ENCODE assay signal across 8 cellular contexts in genomic region chr12:3077572-3078081, GRCh38. TPM values are rescaled to one million over a fixed set of nuclear protein-coding genes. Genes with fewer than 3 reads are reported as not detected.
A peak's percentile ranks its signal among the peaks of the same experiment; 100 is the strongest.
DNase-seq lines count a peak whose midpoint lies in the region; ATAC-seq, FAIRE-seq and TF ChIP-seq lines count a peak whose summit lies in the region.

No MANE protein-coding gene starts in this region.

- no peak for TF ChIP-seq POLR2A in K562 (conservative IDR thresholded peaks at IDR 0.05)

- H3K36me3 ChIP-seq in CD8-positive, alpha-beta memory T cell (ENCODE audit: insufficient read depth, low read length) = no peaks in the 10 kb centered on the region
- H3K36me3 ChIP-seq in K562 (ENCODE audit: control insufficient read depth, insufficient read depth, low read length) (no peaks in the 10 kb centered on the region), kidney epithelial cell (ENCODE audit: control insufficient read depth, insufficient read depth, low read length) (no peaks in the 10 kb centered on the region)

- H3K27ac ChIP-seq in CD8-positive, alpha-beta memory T cell (ENCODE audit: low read depth, low read length) = no peak overlapping the region
- no peak overlapping the region for H3K27ac ChIP-seq in K562 (ENCODE audit: extremely low read depth, low read depth, low read length)

- CTCF ChIA-PET in CD8-positive, alpha-beta memory T cell (lab: Charles Lee) = interaction anchor here (0.9 to 1.2 kb wide), 2 partner anchors 198 to 223 kb away, joined by 5 to 7 read pairs; no protein-coding TSS in a partner anchor
- CTCF ChIA-PET in K562 (lab: Yijun Ruan, JAX; ENCODE audit: low intra/inter-chr PET ratio) = no interaction called here

- H4K20me1 ChIP-seq in K562 (replicated peaks; ENCODE audit: control insufficient read depth, insufficient read depth, low read length) = no peaks in the 10 kb centered on the region; the same call in 1 of the 2 replicates

- peaks cover 0 to 2% (median 0%) of the 10 kb centered on the region in 3 donors for H3K36me3 Mint-ChIP-seq in CD8-positive, alpha-beta memory T cell

- intact Hi-C loops in K562 (cut with micrococcal nuclease) = loop anchor here (10.0 kb wide), 1 partner anchor 197 kb away; no protein-coding TSS in a partner anchor

- no peaks in the 10 kb centered on the region for H3K79me2 ChIP-seq in K562 (ENCODE audit: control insufficient read depth, insufficient read depth, low read length)

- no peak for TF ChIP-seq CTCF in K562 (IDR thresholded peaks at IDR 0.05 in 2 of 3, conservative IDR thresholded peaks at IDR 0.05 in 1 of 3; ENCODE audit: insufficient read depth in 2 of 3, low read depth in 1 of 3, low read length in 3 of 3)
- no peak for TF ChIP-seq CTCF in kidney epithelial cell (IDR thresholded peaks at IDR 0.05; ENCODE audit: insufficient read depth, low read length, poor library complexity, severe bottlenecking)

- FAIRE-seq in K562 (lab: Jason Lieb, UNC) = no peak

- peak in 1 of 5 donors; percentile 5 for DNase-seq in CD8-positive, alpha-beta memory T cell
- DNase-seq in KBM-7 = peak; percentile 12
- peak in 1 of 4 experiments; percentile 13 for DNase-seq in K562 (ENCODE audit: extremely low read depth in 1 of 4, low spot score in 3 of 4)
- DNase-seq in kidney epithelial cell (ENCODE audit: low read depth) = no peak
- DNase-seq in stimulated activated naive CD8-positive, alpha-beta T cell treated with anti-CD3 and anti-CD28 coated beads, Interleukin-15, amount 100 ng/mL, for 72 hours = peak in 1 of 2 donors; percentile 5
- DNase-seq in NCI-H1417 treated with DMSO at 0.1 percent for 48 hours (lab: John Stamatoyannopoulos, UW) = no peak
- DNase-seq in A172 (ENCODE audit: low spot score) = no peak

- peak overlapping the region; percentile 78 to 90 (median 83) for H3K4me3 Mint-ChIP-seq in CD8-positive, alpha-beta memory T cell
- H3K4me3 Mint-ChIP-seq in stimulated activated naive CD8-positive, alpha-beta T cell treated with anti-CD3 and anti-CD28 coated beads, Interleukin-15, amount 100 ng/mL, for 72 hours = peak overlapping the region; percentile 53 to 57

- peaks cover 8 to 9% of the 10 kb centered on the region in 2 donors for H3K27me3 Mint-ChIP-seq in CD8-positive, alpha-beta memory T cell
- peaks cover 24% of the 10 kb centered on the region for H3K27me3 Mint-ChIP-seq in stimulated activated naive CD8-positive, alpha-beta T cell treated with anti-CD3 and anti-CD28 coated beads, Interleukin-15, amount 100 ng/mL, for 72 hours

- H2AFZ ChIP-seq in K562 (ENCODE audit: low read depth, low read length) = 0 out of 2 replicates have a peak overlapping the region, but pooled peaks have one; percentile 24

- no peaks in the 10 kb centered on the region for H3K9me3 ChIP-seq in CD8-positive, alpha-beta memory T cell (ENCODE audit: low read length)
- H3K9me3 ChIP-seq in K562 (replicated peaks; ENCODE audit: control insufficient read depth, insufficient read depth, low read depth, low read length) = no peaks in the 10 kb centered on the region

- peak overlapping the region in 3 of 8 donors; percentile 66 to 84 (median 77) for H3K27ac Mint-ChIP-seq in CD8-positive, alpha-beta memory T cell
- H3K27ac Mint-ChIP-seq in stimulated activated naive CD8-positive, alpha-beta T cell treated with anti-CD3 and anti-CD28 coated beads, Interleukin-15, amount 100 ng/mL, for 72 hours = no peak overlapping the region

- H3K4me2 ChIP-seq in K562 (ENCODE audit: insufficient read depth, low read length) = peak overlapping the region; percentile 63

- no peak for TF ChIP-seq EP300 in K562 (IDR thresholded peaks at IDR 0.05; ENCODE audit: low read length)

- no peak for TF ChIP-seq RAD21 in K562 (CRISPR knock-in tag; conservative IDR thresholded peaks at IDR 0.05 in 1 of 2, IDR thresholded peaks at IDR 0.05 in 1 of 2)

- no TSS peak for BruUV-seq in K562 (replicated peaks; lab: Mats Ljungman, UMichigan)

- no peaks in the 10 kb centered on the region for H3K9me3 Mint-ChIP-seq in CD8-positive, alpha-beta memory T cell
- H3K9me3 Mint-ChIP-seq in stimulated activated naive CD8-positive, alpha-beta T cell treated with anti-CD3 and anti-CD28 coated beads, Interleukin-15, amount 100 ng/mL, for 72 hours = peaks cover 0 to 4% of the 10 kb centered on the region in 2 donors

- peak overlapping the region in 1 of 2 experiments; percentile 71; a peak in 2 of 4 replicates for H3K9ac ChIP-seq in K562 (ENCODE audit: insufficient read depth in 1 of 2, low read depth in 2 of 2, low read length in 2 of 2)

- H3K4me3 ChIP-seq in CD8-positive, alpha-beta memory T cell (ENCODE audit: low read length) = peak overlapping the region; percentile 39
- H3K4me3 ChIP-seq in K562 (peak overlapping the region; percentile 55), kidney epithelial cell (ENCODE audit: low read depth, low read length) (peak overlapping the region; percentile 76)

- POLR2A ChIA-PET in CD8-positive, alpha-beta memory T cell (lab: Charles Lee) = no interaction called here
- POLR2A ChIA-PET in K562 (lab: Yijun Ruan, JAX) = no interaction called here

- ATAC-seq in K562 (peak; percentile 19), HG03097 (IDR thresholded peaks at IDR 0.05; ENCODE audit: low FRiP score, unreplicated experiment) (no peak)
- peak; percentile 29 for ATAC-seq in stimulated activated naive CD8-positive, alpha-beta T cell treated with anti-CD3 and anti-CD28 coated beads, Interleukin-15, amount 100 ng/mL, for 72 hours

- in situ Hi-C loops in KBM-7 (cut with MboI; ENCODE audit: low pct_unique_long_range_greater_than_20kb, low sequenced_read_pairs) = no loop called here
- in situ Hi-C loops in K562 (cut with MboI) = no loop called here

- peaks cover 5% of the 10 kb centered on the region for H3K4me1 ChIP-seq in CD8-positive, alpha-beta memory T cell (ENCODE audit: insufficient read depth, low read length)
- peaks cover 4 to 15% of the 10 kb centered on the region in 2 experiments; a peak in 4 of 5 replicates for H3K4me1 ChIP-seq in K562 (replicated peaks in 1 of 2; ENCODE audit: control insufficient read depth in 2 of 2, insufficient read depth in 2 of 2, low read length in 2 of 2)

- 4% methylated on average over 8 of the region's 32 CpGs for WGBS in K562 (ENCODE audit: insufficient coverage, low coverage, missing lambda C conversion rate)

- H3K27me3 ChIP-seq in CD8-positive, alpha-beta memory T cell (ENCODE audit: insufficient read depth, low read length, poor library complexity, severe bottlenecking) = peaks cover 5% of the 10 kb centered on the region
- H3K27me3 ChIP-seq in K562 (ENCODE audit: control insufficient read depth in 2 of 2, insufficient read depth in 2 of 2, low read length in 2 of 2) (peaks cover 7% of the 10 kb centered on the region in 2 experiments), kidney epithelial cell (ENCODE audit: control insufficient read depth, insufficient read depth, low read length) (no peaks in the 10 kb centered on the region)

- peaks cover 10 to 28% (median 13%) of the 10 kb centered on the region in 3 donors for H3K4me1 Mint-ChIP-seq in CD8-positive, alpha-beta memory T cell
- H3K4me1 Mint-ChIP-seq in stimulated activated naive CD8-positive, alpha-beta T cell treated with anti-CD3 and anti-CD28 coated beads, Interleukin-15, amount 100 ng/mL, for 72 hours = peaks cover 15% of the 10 kb centered on the region

- H3K9me1 ChIP-seq in K562 (ENCODE audit: control insufficient read depth, insufficient read depth, low read length) = no peaks in the 10 kb centered on the region

TF ChIP-seq in K562, 482 proteins besides CTCF, POLR2A, EP300 and RAD21 (continues in another document):
- no peak for TF ChIP-seq BCOR (IDR thresholded peaks at IDR 0.05)
- no peak for TF ChIP-seq JUNB (CRISPR knock-in tag; conservative IDR thresholded peaks at IDR 0.05)
- no peak for TF ChIP-seq ZKSCAN3 (CRISPR knock-in tag; IDR thresholded peaks at IDR 0.05)
- no peak for TF ChIP-seq PHF8 (IDR thresholded peaks at IDR 0.05; ENCODE audit: borderline replicate concordance, low read length)
- no peak for TF ChIP-seq RBM22 (IDR thresholded peaks at IDR 0.05; ENCODE audit: low read depth, low read length, poor library complexity, severe bottlenecking)
- TF ChIP-seq IRF1 (CRISPR knock-in tag; IDR thresholded peaks at IDR 0.05; ENCODE audit: borderline replicate concordance) = no peak
- no peak for TF ChIP-seq THAP7 (CRISPR knock-in tag; IDR thresholded peaks at IDR 0.05)

RNA-seq across cellular contexts. Expression of gene TSPAN9, which starts 0.4 kb away (rescaled TPM):
- under 1 TPM; 0.33 to 0.79 TPM for total RNA-seq in CD8-positive, alpha-beta memory T cell
- polyA plus RNA-seq in CD8-positive, alpha-beta memory T cell = not detected
- 6.5 and 12.5 TPM in 2 replicates for total RNA-seq in K562 (2011; cell fraction: chromatin; rRNA removed; ENCODE audit: low replicate concordance)
- 3.6 and 4.2 TPM in 2 replicates for total RNA-seq in K562 (2011; cell fraction: nucleolus; rRNA removed)
- total RNA-seq in K562 (2011; cell fraction: nucleoplasm; rRNA removed) = 8.4 and 8.6 TPM in 2 replicates
- total RNA-seq in K562 (2014; rRNA removed) (0.23 and 0.65 TPM in 2 replicates), K562 (2014; rRNA removed; fragmentation: Illumina TruSeq; extraction: Trizol) (0.19 and 0.55 TPM in 2 replicates), K562 (2015; rRNA removed; fragmentation: Illumina TruSeq; extraction: Trizol) (0.26 and 0.33 TPM in 2 replicates), K562 (2021) (0.60 and 0.94 TPM in 2 replicates), kidney epithelial cell (17.7 and 18.5 TPM in 2 replicates)
- polyA plus RNA-seq in K562 (2011; rRNA removed) (1.4 and 2.1 TPM in 2 replicates), K562 (2014; fragmentation: Illumina TruSeq; extraction: Trizol) (0.47 and 0.76 TPM in 2 replicates), K562 (2014; fragmentation: Nextera tagmentation; extraction: Ambion mirVana) (not detected), K562 (2014; rRNA removed) (0.58 and 0.60 TPM in 2 replicates)
- polyA plus RNA-seq in K562 (2011; cell fraction: cytosol; rRNA removed) = 1.2 and 1.7 TPM in 2 replicates
- 2.7 and 3.5 TPM in 2 replicates for polyA plus RNA-seq in K562 (2011; cell fraction: nucleus; rRNA removed)
- polyA plus RNA-seq in K562 (2012) = 0.90 and 2.6 TPM in 2 replicates
- 0.70 and 1.9 TPM in 2 replicates for polyA minus RNA-seq in K562 (2011; rRNA and poly(A)+ RNA removed)
- polyA minus RNA-seq in K562 (2011; cell fraction: cytosol; rRNA and poly(A)+ RNA removed) = 0.57 and 1.7 TPM in 2 replicates
- 1.1 and 1.4 TPM in 2 replicates for polyA minus RNA-seq in K562 (2011; cell fraction: nucleus; rRNA and poly(A)+ RNA removed)
- total RNA-seq in A172 (2014; rRNA removed; shearing (Covaris generic)) = 7.0 and 10.3 TPM in 2 replicates
